Comparison of ENCODE assay signal across 1 cellular context in the genomic region with DNA sequence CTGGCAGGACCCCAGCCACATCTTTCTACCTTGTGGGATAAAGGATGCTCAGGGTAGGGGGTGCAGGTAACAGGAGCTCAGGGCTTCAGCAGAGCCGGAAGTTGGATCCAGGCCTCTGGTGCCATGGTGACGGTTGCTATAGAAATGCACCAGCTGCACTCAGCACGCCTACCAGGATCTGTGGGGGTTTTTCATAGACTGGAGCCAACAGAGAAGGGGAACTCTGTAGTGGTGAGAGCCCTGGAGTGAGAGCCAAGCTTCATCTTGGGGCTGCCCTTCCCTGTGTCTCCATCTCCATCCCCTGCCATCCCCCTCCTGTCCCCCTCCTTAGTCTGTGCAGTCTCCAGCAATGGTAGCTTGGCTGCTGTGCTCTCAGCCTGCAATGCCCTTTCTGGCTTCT.
TF ChIP-seq lines count a peak whose summit lies in the region.

No MANE protein-coding gene starts in this region.

TF ChIP-seq in GM12878, 131 proteins besides CTCF, POLR2A, EP300 and RAD21 (continued from another document):
- peak; percentile 17 for TF ChIP-seq MEF2B (IDR thresholded peaks at IDR 0.05; ENCODE audit: partially characterized antibody, poor library complexity, severe bottlenecking)
- TF ChIP-seq FOXM1 (IDR thresholded peaks at IDR 0.05; ENCODE audit: low read depth, low read length): no peak
- TF ChIP-seq BCL11A (IDR thresholded peaks at IDR 0.05; ENCODE audit: low read depth, low read length): 0 out of 2 replicates have a peak, but pooled peaks have one; percentile 3
- TF ChIP-seq, protein P1, sequence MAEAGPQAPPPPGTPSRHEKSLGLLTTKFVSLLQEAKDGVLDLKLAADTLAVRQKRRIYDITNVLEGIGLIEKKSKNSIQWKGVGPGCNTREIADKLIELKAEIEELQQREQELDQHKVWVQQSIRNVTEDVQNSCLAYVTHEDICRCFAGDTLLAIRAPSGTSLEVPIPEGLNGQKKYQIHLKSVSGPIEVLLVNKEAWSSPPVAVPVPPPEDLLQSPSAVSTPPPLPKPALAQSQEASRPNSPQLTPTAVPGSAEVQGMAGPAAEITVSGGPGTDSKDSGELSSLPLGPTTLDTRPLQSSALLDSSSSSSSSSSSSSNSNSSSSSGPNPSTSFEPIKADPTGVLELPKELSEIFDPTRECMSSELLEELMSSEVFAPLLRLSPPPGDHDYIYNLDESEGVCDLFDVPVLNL (IDR thresholded peaks at IDR 0.05; ENCODE audit: low read depth, low read length): no peak
- no peak for TF ChIP-seq ATF7 (IDR thresholded peaks at IDR 0.05; ENCODE audit: low read depth)
- TF ChIP-seq HDGF (IDR thresholded peaks at IDR 0.05): 0 out of 2 replicates have a peak, but pooled peaks have one; percentile 27
- no peak for TF ChIP-seq TAF1 (IDR thresholded peaks at IDR 0.05; ENCODE audit: borderline replicate concordance, low read depth, low read length)
- TF ChIP-seq, protein P2, sequence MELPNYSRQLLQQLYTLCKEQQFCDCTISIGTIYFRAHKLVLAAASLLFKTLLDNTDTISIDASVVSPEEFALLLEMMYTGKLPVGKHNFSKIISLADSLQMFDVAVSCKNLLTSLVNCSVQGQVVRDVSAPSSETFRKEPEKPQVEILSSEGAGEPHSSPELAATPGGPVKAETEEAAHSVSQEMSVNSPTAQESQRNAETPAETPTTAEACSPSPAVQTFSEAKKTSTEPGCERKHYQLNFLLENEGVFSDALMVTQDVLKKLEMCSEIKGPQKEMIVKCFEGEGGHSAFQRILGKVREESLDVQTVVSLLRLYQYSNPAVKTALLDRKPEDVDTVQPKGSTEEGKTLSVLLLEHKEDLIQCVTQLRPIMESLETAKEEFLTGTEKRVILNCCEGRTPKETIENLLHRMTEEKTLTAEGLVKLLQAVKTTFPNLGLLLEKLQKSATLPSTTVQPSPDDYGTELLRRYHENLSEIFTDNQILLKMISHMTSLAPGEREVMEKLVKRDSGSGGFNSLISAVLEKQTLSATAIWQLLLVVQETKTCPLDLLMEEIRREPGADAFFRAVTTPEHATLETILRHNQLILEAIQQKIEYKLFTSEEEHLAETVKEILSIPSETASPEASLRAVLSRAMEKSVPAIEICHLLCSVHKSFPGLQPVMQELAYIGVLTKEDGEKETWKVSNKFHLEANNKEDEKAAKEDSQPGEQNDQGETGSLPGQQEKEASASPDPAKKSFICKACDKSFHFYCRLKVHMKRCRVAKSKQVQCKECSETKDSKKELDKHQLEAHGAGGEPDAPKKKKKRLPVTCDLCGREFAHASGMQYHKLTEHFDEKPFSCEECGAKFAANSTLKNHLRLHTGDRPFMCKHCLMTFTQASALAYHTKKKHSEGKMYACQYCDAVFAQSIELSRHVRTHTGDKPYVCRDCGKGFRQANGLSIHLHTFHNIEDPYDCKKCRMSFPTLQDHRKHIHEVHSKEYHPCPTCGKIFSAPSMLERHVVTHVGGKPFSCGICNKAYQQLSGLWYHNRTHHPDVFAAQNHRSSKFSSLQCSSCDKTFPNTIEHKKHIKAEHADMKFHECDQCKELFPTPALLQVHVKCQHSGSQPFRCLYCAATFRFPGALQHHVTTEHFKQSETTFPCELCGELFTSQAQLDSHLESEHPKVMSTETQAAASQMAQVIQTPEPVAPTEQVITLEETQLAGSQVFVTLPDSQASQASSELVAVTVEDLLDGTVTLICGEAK (IDR thresholded peaks at IDR 0.05; ENCODE audit: borderline replicate concordance): peak; percentile 39; the same call in 1 of the 2 replicates
- TF ChIP-seq, protein P3, sequence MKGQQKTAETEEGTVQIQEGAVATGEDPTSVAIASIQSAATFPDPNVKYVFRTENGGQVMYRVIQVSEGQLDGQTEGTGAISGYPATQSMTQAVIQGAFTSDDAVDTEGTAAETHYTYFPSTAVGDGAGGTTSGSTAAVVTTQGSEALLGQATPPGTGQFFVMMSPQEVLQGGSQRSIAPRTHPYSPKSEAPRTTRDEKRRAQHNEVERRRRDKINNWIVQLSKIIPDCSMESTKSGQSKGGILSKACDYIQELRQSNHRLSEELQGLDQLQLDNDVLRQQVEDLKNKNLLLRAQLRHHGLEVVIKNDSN (IDR thresholded peaks at IDR 0.05; ENCODE audit: borderline replicate concordance, extremely low read length, insufficient read depth, low read depth, low read length): no peak
- TF ChIP-seq CHD4 (IDR thresholded peaks at IDR 0.05): no peak
- 0 out of 2 replicates have a peak, but pooled peaks have one; percentile 19 for TF ChIP-seq IKZF1 (conservative IDR thresholded peaks at IDR 0.05)
- peak; percentile 92 for TF ChIP-seq BMI1 (IDR thresholded peaks at IDR 0.05; ENCODE audit: borderline replicate concordance)
- 0 out of 2 replicates have a peak, but pooled peaks have one; percentile 15 for TF ChIP-seq SPI1 (IDR thresholded peaks at IDR 0.05; ENCODE audit: borderline replicate concordance, insufficient read depth, low read depth, low read length)
- TF ChIP-seq, protein P4, sequence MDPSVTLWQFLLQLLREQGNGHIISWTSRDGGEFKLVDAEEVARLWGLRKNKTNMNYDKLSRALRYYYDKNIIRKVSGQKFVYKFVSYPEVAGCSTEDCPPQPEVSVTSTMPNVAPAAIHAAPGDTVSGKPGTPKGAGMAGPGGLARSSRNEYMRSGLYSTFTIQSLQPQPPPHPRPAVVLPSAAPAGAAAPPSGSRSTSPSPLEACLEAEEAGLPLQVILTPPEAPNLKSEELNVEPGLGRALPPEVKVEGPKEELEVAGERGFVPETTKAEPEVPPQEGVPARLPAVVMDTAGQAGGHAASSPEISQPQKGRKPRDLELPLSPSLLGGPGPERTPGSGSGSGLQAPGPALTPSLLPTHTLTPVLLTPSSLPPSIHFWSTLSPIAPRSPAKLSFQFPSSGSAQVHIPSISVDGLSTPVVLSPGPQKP (IDR thresholded peaks at IDR 0.05; ENCODE audit: low read depth, low read length): peak; percentile 75; the same call in 1 of the 2 replicates
- TF ChIP-seq NRF1 (conservative IDR thresholded peaks at IDR 0.05; ENCODE audit: low read depth, low read length): no peak
- peak; percentile 92 for TF ChIP-seq MXI1 (IDR thresholded peaks at IDR 0.05; ENCODE audit: low read depth, low read length)
- TF ChIP-seq, protein P5, sequence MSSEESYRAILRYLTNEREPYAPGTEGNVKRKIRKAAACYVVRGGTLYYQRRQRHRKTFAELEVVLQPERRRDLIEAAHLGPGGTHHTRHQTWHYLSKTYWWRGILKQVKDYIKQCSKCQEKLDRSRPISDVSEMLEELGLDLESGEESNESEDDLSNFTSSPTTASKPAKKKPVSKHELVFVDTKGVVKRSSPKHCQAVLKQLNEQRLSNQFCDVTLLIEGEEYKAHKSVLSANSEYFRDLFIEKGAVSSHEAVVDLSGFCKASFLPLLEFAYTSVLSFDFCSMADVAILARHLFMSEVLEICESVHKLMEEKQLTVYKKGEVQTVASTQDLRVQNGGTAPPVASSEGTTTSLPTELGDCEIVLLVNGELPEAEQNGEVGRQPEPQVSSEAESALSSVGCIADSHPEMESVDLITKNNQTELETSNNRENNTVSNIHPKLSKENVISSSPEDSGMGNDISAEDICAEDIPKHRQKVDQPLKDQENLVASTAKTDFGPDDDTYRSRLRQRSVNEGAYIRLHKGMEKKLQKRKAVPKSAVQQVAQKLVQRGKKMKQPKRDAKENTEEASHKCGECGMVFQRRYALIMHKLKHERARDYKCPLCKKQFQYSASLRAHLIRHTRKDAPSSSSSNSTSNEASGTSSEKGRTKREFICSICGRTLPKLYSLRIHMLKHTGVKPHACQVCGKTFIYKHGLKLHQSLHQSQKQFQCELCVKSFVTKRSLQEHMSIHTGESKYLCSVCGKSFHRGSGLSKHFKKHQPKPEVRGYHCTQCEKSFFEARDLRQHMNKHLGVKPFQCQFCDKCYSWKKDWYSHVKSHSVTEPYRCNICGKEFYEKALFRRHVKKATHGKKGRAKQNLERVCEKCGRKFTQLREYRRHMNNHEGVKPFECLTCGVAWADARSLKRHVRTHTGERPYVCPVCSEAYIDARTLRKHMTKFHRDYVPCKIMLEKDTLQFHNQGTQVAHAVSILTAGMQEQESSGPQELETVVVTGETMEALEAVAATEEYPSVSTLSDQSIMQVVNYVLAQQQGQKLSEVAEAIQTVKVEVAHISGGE (CRISPR knock-in tag; IDR thresholded peaks at IDR 0.05): no peak
- TF ChIP-seq SMC3 (IDR thresholded peaks at IDR 0.05; ENCODE audit: borderline replicate concordance, low read length): no peak
- TF ChIP-seq ZNF24 (IDR thresholded peaks at IDR 0.05): no peak
- TF ChIP-seq EED (IDR thresholded peaks at IDR 0.05; ENCODE audit: low read depth): no peak
- TF ChIP-seq TCF12 (IDR thresholded peaks at IDR 0.05; ENCODE audit: low read depth, low read length): peak; percentile 72
